In genomic region chr1:56644941-56645662, GRCh38 we compare ENCODE assay signal across 1 cellular context.
A peak's percentile ranks its signal among the peaks of the same experiment; 100 is the strongest.
TF ChIP-seq lines count a peak whose summit lies in the region.

TSS of gene PRKAA2 (plus strand) at chr1:56645314. CDS start at chr1:56645388, 74 bp downstream.

TF ChIP-seq in HepG2, 621 proteins besides CTCF, POLR2A, EP300 and RAD21 (continued from another document and continues in another):
- TF ChIP-seq ELK4 (CRISPR knock-in tag; IDR thresholded peaks at IDR 0.05; ENCODE audit: borderline replicate concordance) (no peak), STAT5B (CRISPR knock-in tag; IDR thresholded peaks at IDR 0.05) (no peak), IRF2 (CRISPR knock-in tag; IDR thresholded peaks at IDR 0.05) (no peak; the same call in 1 of the 2 replicates), FOSL2 (CRISPR knock-in tag; IDR thresholded peaks at IDR 0.05) (peak; percentile 11; the same call in 1 of the 2 replicates), SRY (CRISPR knock-in tag; IDR thresholded peaks at IDR 0.05) (peak; percentile 79), PATZ1 (CRISPR knock-in tag; IDR thresholded peaks at IDR 0.05) (peak; percentile 67; the same call in 1 of the 2 replicates), ZNF230 (CRISPR knock-in tag; IDR thresholded peaks at IDR 0.05) (no peak), SMARCC2 (IDR thresholded peaks at IDR 0.05) (no peak), KLF9 (CRISPR knock-in tag; IDR thresholded peaks at IDR 0.05; ENCODE audit: low read depth) (no peak), ZNF513 (CRISPR knock-in tag; conservative IDR thresholded peaks at IDR 0.05) (no peak), MTA1 (CRISPR knock-in tag; IDR thresholded peaks at IDR 0.05; ENCODE audit: borderline replicate concordance) (peak; percentile 40; the same call in 1 of the 2 replicates), SMARCE1 (IDR thresholded peaks at IDR 0.05; ENCODE audit: borderline replicate concordance) (no peak), TARDBP (CRISPR knock-in tag; IDR thresholded peaks at IDR 0.05) (0 out of 2 replicates have a peak, but pooled peaks have one; percentile 28), IKZF1 (IDR thresholded peaks at IDR 0.05) (no peak), FOXA1 (IDR thresholded peaks at IDR 0.05) (no peak), FOXA1 (CRISPR knock-in tag; IDR thresholded peaks at IDR 0.05) (no peak), E2F1 (CRISPR knock-in tag; IDR thresholded peaks at IDR 0.05) (0 out of 2 replicates have a peak, but pooled peaks have one; percentile 35), MAFK (conservative IDR thresholded peaks at IDR 0.05 in 1 of 2, IDR thresholded peaks at IDR 0.05 in 1 of 2; ENCODE audit: low read length in 2 of 2) (no peak), ZNF460 (CRISPR knock-in tag; IDR thresholded peaks at IDR 0.05; ENCODE audit: borderline replicate concordance) (no peak), ZNF350 (CRISPR knock-in tag; IDR thresholded peaks at IDR 0.05; ENCODE audit: borderline replicate concordance, low read depth) (no peak), MNT (IDR thresholded peaks at IDR 0.05) (no peak), ZBTB8A (CRISPR knock-in tag; IDR thresholded peaks at IDR 0.05; ENCODE audit: borderline replicate concordance, low read depth) (peak; percentile 50; the same call in 1 of the 2 replicates), ZNF343 (CRISPR knock-in tag; IDR thresholded peaks at IDR 0.05) (0 out of 2 replicates have a peak, but pooled peaks have one; percentile 47), HBP1 (CRISPR knock-in tag; IDR thresholded peaks at IDR 0.05; ENCODE audit: low read depth) (no peak), AKAP8 (CRISPR knock-in tag; IDR thresholded peaks at IDR 0.05) (no peak), ZNF678 (CRISPR knock-in tag; IDR thresholded peaks at IDR 0.05) (no peak), ATF2 (CRISPR knock-in tag; IDR thresholded peaks at IDR 0.05) (0 out of 2 replicates have a peak, but pooled peaks have one; percentile 22), TRIM24 (CRISPR knock-in tag; IDR thresholded peaks at IDR 0.05) (no peak), MLXIP (CRISPR knock-in tag; IDR thresholded peaks at IDR 0.05; ENCODE audit: borderline replicate concordance) (no peak), ATF4 (CRISPR knock-in tag; IDR thresholded peaks at IDR 0.05) (0 out of 4 replicates have a peak, but pooled peaks of 1 of the 2 experiments have one; percentile 37), ZNF543 (CRISPR knock-in tag; IDR thresholded peaks at IDR 0.05) (no peak; the same call in 1 of the 2 replicates), SMAD9 (CRISPR knock-in tag; IDR thresholded peaks at IDR 0.05) (no peak), FOXK2 (IDR thresholded peaks at IDR 0.05) (no peak), ZNF143 (CRISPR knock-in tag; IDR thresholded peaks at IDR 0.05) (peak; percentile 77), FOXO1 (CRISPR knock-in tag; IDR thresholded peaks at IDR 0.05) (no peak; the same call in 1 of the 2 replicates), SMC3 (IDR thresholded peaks at IDR 0.05; ENCODE audit: low read length) (no peak), SKI (IDR thresholded peaks at IDR 0.05; ENCODE audit: partially characterized antibody) (peak; percentile 46), YEATS4 (CRISPR knock-in tag; IDR thresholded peaks at IDR 0.05; ENCODE audit: borderline replicate concordance) (peak; percentile 63; the same call in 1 of the 2 replicates), ZMYM4 (CRISPR knock-in tag; IDR thresholded peaks at IDR 0.05) (no peak; the same call in 1 of the 2 replicates), FLYWCH1 (CRISPR knock-in tag; IDR thresholded peaks at IDR 0.05) (0 out of 2 replicates have a peak, but pooled peaks have one; percentile 39), MATR3 (CRISPR knock-in tag; IDR thresholded peaks at IDR 0.05) (no peak), ZBTB4 (CRISPR knock-in tag; IDR thresholded peaks at IDR 0.05; ENCODE audit: borderline replicate concordance) (no peak)
